8 cellular contexts compared by ENCODE assay signal in genomic region chr6:33192105-33192646, GRCh38. TPM values are rescaled to one million over a fixed set of nuclear protein-coding genes. Genes with fewer than 3 reads are reported as not detected.
A peak's percentile ranks its signal among the peaks of the same experiment; 100 is the strongest.
DNase-seq lines count a peak whose midpoint lies in the region; ATAC-seq and TF ChIP-seq lines count a peak whose summit lies in the region.

Gene COL11A2, minus strand, starts transcription at chr6:33192467. Its CDS starts 227 bp downstream, at chr6:33192240.

- no peaks in the 10 kb centered on the region for H3K9me3 Mint-ChIP-seq in WTC11

- no peaks in the 10 kb centered on the region for H3K4me1 ChIP-seq in ES-I3 (ENCODE audit: insufficient read depth, low read length)
- H3K4me1 ChIP-seq in cardiac muscle cell (ENCODE audit: low read depth): peaks cover 41% of the 10 kb centered on the region
- peaks cover 19% of the 10 kb centered on the region for H3K4me1 ChIP-seq in psoas muscle

- peak within 1 kb of the TSS; percentile 13 for H3K4me3 ChIP-seq in cardiac muscle cell
- peak within 1 kb of the TSS; percentile 64 for H3K4me3 ChIP-seq in psoas muscle

- peaks cover 17% of the 10 kb centered on the region for H3K36me3 Mint-ChIP-seq in WTC11

- H3K9me3 ChIP-seq in ES-I3 (ENCODE audit: control insufficient read depth, insufficient read depth, low read length) (no peaks in the 10 kb centered on the region), cardiac muscle cell (ENCODE audit: low read depth) (no peaks in the 10 kb centered on the region), psoas muscle (no peaks in the 10 kb centered on the region)

- peaks cover 26% of the 10 kb centered on the region for H3K27me3 Mint-ChIP-seq in WTC11 (ENCODE audit: low read depth)

- peak within 1 kb of the TSS; percentile 71; the same call in 1 of the 2 replicates for H3K9ac ChIP-seq in ES-I3 (ENCODE audit: low read depth, low read length)

- CTCF ChIA-PET in WTC11 (lab: Charles Lee): interaction anchor here (0.7 to 1.5 kb wide), 11 partner anchors 13 to 989 kb away, joined by 3 to 6 read pairs (median 3); partner anchors contain the start of gene HLA-DOA

- no peak within 1 kb of the TSS for H3K27ac Mint-ChIP-seq in WTC11

- H3K36me3 ChIP-seq in ES-I3 (ENCODE audit: insufficient read depth, low read length) (no peaks in the 10 kb centered on the region), cardiac muscle cell (no peaks in the 10 kb centered on the region), psoas muscle (ENCODE audit: insufficient read depth in 1 of 2, low read depth in 1 of 2) (peaks cover 8 to 34% of the 10 kb centered on the region in 2 donors)

- DNase-seq in WTC11 (ENCODE audit: low spot score): peak; percentile 50
- peak in 1 of 2 donors; percentile 74 for DNase-seq in cardiac muscle cell (ENCODE audit: low read depth in 1 of 2, low spot score in 1 of 2)
- DNase-seq in psoas muscle: peak in 1 of 2 donors; percentile 58
- no peak for DNase-seq in effector CD4-positive, alpha-beta T cell
- DNase-seq in activated gamma-delta T cell treated with Interleukin-2 at 50 U/mL for 16 hours: no peak
- DNase-seq in hepatic stellate cell (ENCODE audit: low spot score): no peak
- no peak for DNase-seq in iPS-NIHi11 (ENCODE audit: low spot score)

- intact Hi-C loops in psoas muscle (cut with DNase I): loop anchor here in 1 of 2 donors (10.0 kb wide), 1 partner anchor 997 kb away; the partner anchor contains the start of genes GPSM3 and PBX2

- peaks cover 11% of the 10 kb centered on the region for H3K4me1 Mint-ChIP-seq in WTC11

- H3K27ac ChIP-seq in cardiac muscle cell: no peak within 1 kb of the TSS
- H3K27ac ChIP-seq in psoas muscle: no peak within 1 kb of the TSS

- 21 to 24% (median 24%) methylated on average over 31 to 35 of the region's 35 CpGs for WGBS in psoas muscle, 3 donors

- peak within 1 kb of the TSS; percentile 84 for H3K4me3 Mint-ChIP-seq in WTC11

- H3K27me3 ChIP-seq in cardiac muscle cell: no peaks in the 10 kb centered on the region
- no peaks in the 10 kb centered on the region for H3K27me3 ChIP-seq in psoas muscle (ENCODE audit: insufficient read depth in 3 of 3, low read length in 2 of 3)

- ATAC-seq in WTC11 (peak; percentile 51), psoas muscle (peak; percentile 21 to 32 (median 24))

- POLR2A ChIA-PET in WTC11 (lab: Charles Lee): interaction anchor here (0.8 kb wide), 1 partner anchor 80 kb away, joined by 3 read pairs; the partner anchor contains the start of genes RPS18 and VPS52

- no peak for TF ChIP-seq CTCF in WTC11 (IDR thresholded peaks at IDR 0.05)
- TF ChIP-seq CTCF in cardiac muscle cell (IDR thresholded peaks at IDR 0.05; ENCODE audit: low read depth, low read length): no peak
- TF ChIP-seq CTCF in psoas muscle (IDR thresholded peaks at IDR 0.05): no peak

TF ChIP-seq in WTC11, 78 proteins besides CTCF, POLR2A, EP300 and RAD21:
- no peak for TF ChIP-seq ZNF281 (CRISPR knock-in tag; IDR thresholded peaks at IDR 0.05)
TF ChIP-seq in WTC11: peak in this region for 0.

RNA-seq across cellular contexts. Expression of gene COL11A2, which starts in this region (rescaled TPM):
- 3.0 to 4.4 TPM (median 3.7 TPM) in 3 replicates for total RNA-seq in WTC11 (2021)
- 70.6 and 94.6 TPM in 2 replicates for total RNA-seq in cardiac muscle cell
- polyA plus RNA-seq in cardiac muscle cell: 59.6 and 63.8 TPM in 2 replicates
- total RNA-seq in psoas muscle: 1 to 10 TPM in 1 of 4 donors, under 1 TPM in 3; 0.27 to 1.3 (median 0.51) TPM
- under 1 TPM; 0.35 to 0.69 (median 0.61) TPM for polyA plus RNA-seq in psoas muscle

Comparison
In these comparisons a context has a peak if more than half of its experiments do, and no peak if none do; other contexts are left out.
1. RNA of gene COL11A2 (total RNA-seq): 70.6 to 94.6 TPM in cardiac muscle cell; 3.0 to 4.4 TPM in WTC11 and 0.27 to 1.3 TPM in psoas muscle; every median in the first group is over 10 times any median in the second.
2. RNA of gene COL11A2 (polyA plus RNA-seq): 59.6 to 63.8 TPM in cardiac muscle cell; 0.35 to 0.69 TPM in psoas muscle; every median in the first group is over 10 times any median in the second.